24 cellular contexts compared by ENCODE assay signal in genomic region chr1:7578206-7578605, GRCh38.
DNase-seq lines count a peak whose midpoint lies in the region; ATAC-seq, FAIRE-seq and TF ChIP-seq lines count a peak whose summit lies in the region.
"Had no signal": no experiment of that assay in that cellular context is flagged by ENCODE, and none has a peak within 500 bp of the region (broad histone marks: within the 10 kb centered on the region; RNA-seq: fewer than 3 reads in every experiment).

No MANE protein-coding gene starts in this region.

- H3K4me3 ChIP-seq in BLaER1 (no peak overlapping the region), kidney (ENCODE audit: low read length in 2 of 2) (no peak overlapping the region), osteoblast (ENCODE audit: insufficient read depth, low read length) (no peak overlapping the region)
- H3K4me3 ChIP-seq: GM23338 had no signal

- no peaks in the 10 kb centered on the region for H3K36me3 ChIP-seq in BLaER1
- H3K36me3 ChIP-seq in kidney (ENCODE audit: control insufficient read depth in 1 of 2, insufficient read depth in 2 of 2, low read length in 2 of 2) = no peaks in the 10 kb centered on the region
- no peaks in the 10 kb centered on the region for H3K36me3 ChIP-seq in osteoblast (ENCODE audit: insufficient read depth, low read length)

- CTCF ChIA-PET in activated naive CD4-positive, alpha-beta T cell treated with anti-CD3 and anti-CD28 coated beads, Interleukin-2, amount 10 ng/mL, durations not matched to agents 7 days and 5 days (lab: Charles Lee) = no interaction called here
- CTCF ChIA-PET in activated naive CD4-positive, alpha-beta T cell treated with anti-CD3 and anti-CD28 coated beads for 36 hours (lab: Charles Lee) = no interaction called here

- no peak overlapping the region for H3K27ac Mint-ChIP-seq in activated naive CD4-positive, alpha-beta T cell treated with anti-CD3 and anti-CD28 coated beads, Interleukin-2, amount 10 ng/mL, durations not matched to agents 7 days and 5 days
- H3K27ac Mint-ChIP-seq in activated naive CD4-positive, alpha-beta T cell treated with anti-CD3 and anti-CD28 coated beads for 36 hours = no peak overlapping the region
- H3K27ac Mint-ChIP-seq: CD8-positive, alpha-beta memory T cell; GM23338 had no signal

- no peak for ATAC-seq in HG03139 (IDR thresholded peaks at IDR 0.05; ENCODE audit: unreplicated experiment)
- ATAC-seq in left colon = no peak
- ATAC-seq: GM23338 had no signal

- TF ChIP-seq CTCF in kidney (IDR thresholded peaks at IDR 0.05; ENCODE audit: borderline replicate concordance, extremely low read depth, insufficient read depth) (no peak), osteoblast (IDR thresholded peaks at IDR 0.05; ENCODE audit: extremely low read depth, low read depth, low read length) (no peak)

- peak; percentile 17 for DNase-seq in activated naive CD4-positive, alpha-beta T cell treated with anti-CD3 and anti-CD28 coated beads, Interleukin-2, amount 10 ng/mL, durations not matched to agents 7 days and 5 days
- no peak for DNase-seq in activated naive CD4-positive, alpha-beta T cell treated with anti-CD3 and anti-CD28 coated beads for 36 hours
- DNase-seq in kidney = peak; percentile 57
- peak; percentile 23 for DNase-seq in osteoblast (ENCODE audit: insufficient read length, low spot score, missing footprints)
- no peak for DNase-seq in DMS114 treated with DMSO at 0.1 percent for 48 hours (lab: John Stamatoyannopoulos, UW; ENCODE audit: unreplicated experiment)
- DNase-seq in left colon = no peak
- DNase-seq: 8988T, C1 segment of cervical spinal cord, Calu3, DMS53, GDM1, HCEC 1CT, IMR-90, NCI-H1105, NCI-H2029 treated with DMSO at 0.1 percent for 48 hours, NCI-H524 treated with DMSO at 0.1 percent for 48 hours, OCI-M1, SIG-M5 had no signal

- no peaks in the 10 kb centered on the region for H3K4me1 Mint-ChIP-seq in activated naive CD4-positive, alpha-beta T cell treated with anti-CD3 and anti-CD28 coated beads, Interleukin-2, amount 10 ng/mL, durations not matched to agents 7 days and 5 days
- no peaks in the 10 kb centered on the region for H3K4me1 Mint-ChIP-seq in activated naive CD4-positive, alpha-beta T cell treated with anti-CD3 and anti-CD28 coated beads for 36 hours (ENCODE audit: low read depth)
- H3K4me1 Mint-ChIP-seq: CD8-positive, alpha-beta memory T cell; GM23338 had no signal

- H3K27me3 ChIP-seq in BLaER1 (no peaks in the 10 kb centered on the region), osteoblast (ENCODE audit: insufficient read depth, low read length) (peaks cover 9% of the 10 kb centered on the region)

- no peak overlapping the region for H2AFZ ChIP-seq in osteoblast (ENCODE audit: low read length)
- H2AFZ ChIP-seq: GM23338 had no signal

- H3K9me3 Mint-ChIP-seq in activated naive CD4-positive, alpha-beta T cell treated with anti-CD3 and anti-CD28 coated beads, Interleukin-2, amount 10 ng/mL, durations not matched to agents 7 days and 5 days = no peaks in the 10 kb centered on the region
- no peaks in the 10 kb centered on the region for H3K9me3 Mint-ChIP-seq in activated naive CD4-positive, alpha-beta T cell treated with anti-CD3 and anti-CD28 coated beads for 36 hours
- H3K9me3 Mint-ChIP-seq: CD8-positive, alpha-beta memory T cell; GM23338 had no signal

- FAIRE-seq in kidney (lab: Jason Lieb, UNC) = no peak
- FAIRE-seq: HTR-8/SVneo had no signal

- no peaks in the 10 kb centered on the region for H3K79me2 ChIP-seq in osteoblast (ENCODE audit: insufficient read depth, low read length)

- H3K36me3 Mint-ChIP-seq in activated naive CD4-positive, alpha-beta T cell treated with anti-CD3 and anti-CD28 coated beads, Interleukin-2, amount 10 ng/mL, durations not matched to agents 7 days and 5 days = no peaks in the 10 kb centered on the region
- no peaks in the 10 kb centered on the region for H3K36me3 Mint-ChIP-seq in activated naive CD4-positive, alpha-beta T cell treated with anti-CD3 and anti-CD28 coated beads for 36 hours (ENCODE audit: low read depth)
- H3K36me3 Mint-ChIP-seq: CD8-positive, alpha-beta memory T cell had no signal

- intact Hi-C loops in activated naive CD4-positive, alpha-beta T cell treated with anti-CD3 and anti-CD28 coated beads for 36 hours (cut with micrococcal nuclease) = no loop called here
- intact Hi-C loops in kidney (cut with DNase I) (no loop called here), left colon (cut with DNase I, micrococcal nuclease) (no loop called here)

- H3K27me3 Mint-ChIP-seq in activated naive CD4-positive, alpha-beta T cell treated with anti-CD3 and anti-CD28 coated beads, Interleukin-2, amount 10 ng/mL, durations not matched to agents 7 days and 5 days = peaks cover 3% of the 10 kb centered on the region
- no peaks in the 10 kb centered on the region for H3K27me3 Mint-ChIP-seq in activated naive CD4-positive, alpha-beta T cell treated with anti-CD3 and anti-CD28 coated beads for 36 hours (ENCODE audit: low read depth)

- no peak overlapping the region for H3K4me3 Mint-ChIP-seq in activated naive CD4-positive, alpha-beta T cell treated with anti-CD3 and anti-CD28 coated beads, Interleukin-2, amount 10 ng/mL, durations not matched to agents 7 days and 5 days
- H3K4me3 Mint-ChIP-seq in activated naive CD4-positive, alpha-beta T cell treated with anti-CD3 and anti-CD28 coated beads for 36 hours = no peak overlapping the region
- H3K4me3 Mint-ChIP-seq: CD8-positive, alpha-beta memory T cell; GM23338 had no signal

- H3K9me3 ChIP-seq in BLaER1 (peaks cover 6% of the 10 kb centered on the region; the same call in 1 of the 2 replicates), kidney (ENCODE audit: control insufficient read depth in 1 of 2, low read length in 2 of 2) (no peaks in the 10 kb centered on the region), osteoblast (ENCODE audit: low read depth, low read length) (no peaks in the 10 kb centered on the region)

- peaks cover 88% of the 10 kb centered on the region for H3K4me1 ChIP-seq in BLaER1
- H3K4me1 ChIP-seq in kidney (ENCODE audit: control insufficient read depth in 1 of 2, insufficient read depth in 1 of 2, low read depth in 1 of 2, low read length in 2 of 2) = peaks cover 0 to 12% of the 10 kb centered on the region in 2 donors
- peaks cover 11% of the 10 kb centered on the region for H3K4me1 ChIP-seq in osteoblast (ENCODE audit: insufficient read depth, low read length)

- H3K9ac ChIP-seq in BLaER1 = no peak overlapping the region
- no peak overlapping the region for H3K9ac ChIP-seq in kidney (ENCODE audit: low read length in 2 of 2)
- H3K9ac ChIP-seq: KMS-11 had no signal

- H3K4me2 ChIP-seq in BLaER1 (peak overlapping the region; percentile 14; the same call in 1 of the 2 replicates), osteoblast (ENCODE audit: insufficient read depth, low read length) (no peak overlapping the region)
- H3K4me2 ChIP-seq: GM23338, KMS-11 had no signal

- H4K20me1 ChIP-seq in BLaER1 (no peaks in the 10 kb centered on the region), osteoblast (ENCODE audit: insufficient read depth, low read length) (no peaks in the 10 kb centered on the region)

- 0 out of 2 replicates have a peak overlapping the region, but pooled peaks have one; percentile 18 for H3K27ac ChIP-seq in BLaER1
- H3K27ac ChIP-seq in kidney (ENCODE audit: low read depth in 2 of 2, low read length in 2 of 2) = no peak overlapping the region
- H3K27ac ChIP-seq in osteoblast (ENCODE audit: low read depth, low read length) = no peak overlapping the region
- H3K27ac ChIP-seq: KMS-11 had no signal

Comparison
In these comparisons a context has a peak if more than half of its experiments do, and no peak if none do; other contexts are left out.
1. DNase-seq: peak in activated naive CD4-positive, alpha-beta T cell treated with anti-CD3 and anti-CD28 coated beads, Interleukin-2, amount 10 ng/mL, durations not matched to agents 7 days and 5 days (single experiment), kidney (single experiment) and osteoblast (single experiment); none in activated naive CD4-positive, alpha-beta T cell treated with anti-CD3 and anti-CD28 coated beads for 36 hours (single experiment), DMS114 treated with DMSO at 0.1 percent for 48 hours (single experiment) and left colon (0 of 2).